ENCODE assay signal across 1 cellular context in the genomic region with DNA sequence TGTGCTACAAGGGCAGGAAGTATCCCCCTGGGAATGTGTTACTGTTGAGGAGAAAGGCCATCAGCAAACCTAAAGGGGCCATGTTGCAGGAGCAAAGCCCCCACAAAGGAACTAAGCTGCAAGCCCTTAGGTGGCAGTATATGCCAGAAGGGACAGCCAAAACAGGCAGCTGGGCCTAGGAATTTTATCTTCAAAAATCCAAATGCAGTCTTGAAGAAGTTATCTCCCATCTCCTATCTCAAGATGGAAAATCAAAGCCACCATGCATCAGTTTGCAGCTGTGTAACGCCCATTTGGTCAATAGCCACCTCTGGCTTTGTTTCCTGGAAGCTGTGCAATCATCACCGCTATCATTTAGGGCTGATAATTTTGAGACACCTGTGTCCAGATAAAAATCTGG.
TF ChIP-seq lines count a peak whose summit lies in the region.

No MANE protein-coding gene starts in this region.

TF ChIP-seq in H1, 55 proteins besides CTCF, POLR2A, EP300 and RAD21:
- TF ChIP-seq CEBPB (IDR thresholded peaks at IDR 0.05; ENCODE audit: low read depth, low read length) (no peak), SUZ12 (IDR thresholded peaks at IDR 0.05; ENCODE audit: low read length) (no peak), SP2 (IDR thresholded peaks at IDR 0.05; ENCODE audit: low read length) (no peak), BRCA1 (IDR thresholded peaks at IDR 0.05; ENCODE audit: low read depth, low read length) (no peak), HDAC2 (IDR thresholded peaks at IDR 0.05; ENCODE audit: borderline replicate concordance in 1 of 2, low read depth in 2 of 2, low read length in 2 of 2) (no peak), FOSL1 (IDR thresholded peaks at IDR 0.05; ENCODE audit: insufficient read depth, low read depth, low read length) (no peak), ASH2L (IDR thresholded peaks at IDR 0.05; ENCODE audit: low read length) (no peak), SAP30 (IDR thresholded peaks at IDR 0.05; ENCODE audit: insufficient read depth, insufficient replicate concordance, low read length) (no peak), JUN (IDR thresholded peaks at IDR 0.05; ENCODE audit: low read depth, low read length) (no peak), EGR1 (IDR thresholded peaks at IDR 0.05; ENCODE audit: borderline replicate concordance, low read depth, low read length) (no peak), GABPA (IDR thresholded peaks at IDR 0.05; ENCODE audit: borderline replicate concordance, insufficient read depth, low read length) (no peak), JUND (IDR thresholded peaks at IDR 0.05; ENCODE audit: low read length) (no peak)
